Comparison of ENCODE assay signal across 8 cellular contexts in the genomic region with DNA sequence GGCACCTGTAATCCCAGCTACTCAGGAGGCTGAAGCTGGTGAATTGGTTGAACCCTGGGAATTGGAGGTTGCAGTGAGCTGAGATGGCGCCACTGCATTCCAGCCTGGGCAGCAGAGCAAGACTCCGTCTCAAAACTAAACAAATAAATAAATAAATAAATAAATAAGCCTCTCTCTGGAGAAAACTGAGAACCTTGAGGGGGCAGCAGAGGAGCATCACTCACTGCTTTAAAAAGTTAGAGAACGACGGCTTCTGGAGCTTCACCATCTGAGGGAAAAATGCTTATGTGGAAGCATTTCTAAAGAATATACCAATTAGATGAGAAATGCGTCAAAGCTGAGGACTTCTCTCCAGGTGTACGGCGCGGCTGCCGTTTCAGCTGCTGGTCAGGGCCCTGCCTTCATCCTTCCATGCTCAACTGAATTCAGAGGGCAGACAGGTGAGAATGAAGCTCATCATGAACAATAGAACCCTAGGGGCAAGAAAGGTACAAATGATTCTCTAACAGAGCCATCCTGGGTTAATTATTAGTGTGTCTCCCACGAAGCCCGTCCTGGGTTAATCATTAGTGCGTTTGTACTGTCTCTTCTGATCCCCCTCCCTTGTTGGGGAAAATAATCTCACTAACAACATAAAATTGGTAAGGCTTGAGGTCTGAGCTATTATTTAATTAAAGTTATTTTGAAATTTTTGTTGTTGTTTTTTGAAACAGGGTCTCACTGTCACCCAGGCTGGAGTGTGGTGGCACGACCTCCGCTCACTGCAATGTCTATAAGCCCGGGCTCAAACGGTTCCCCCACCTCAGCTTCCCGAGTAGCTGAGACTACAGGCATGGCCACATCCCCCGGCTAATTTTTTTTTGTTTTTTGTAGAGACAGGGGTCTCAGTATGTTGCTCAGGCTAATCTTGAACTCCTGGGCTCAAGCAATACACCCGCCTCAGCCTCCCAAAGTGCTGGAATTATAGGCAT.
DNase-seq lines count a peak whose midpoint lies in the region; ATAC-seq and TF ChIP-seq lines count a peak whose summit lies in the region.

No MANE protein-coding gene starts in this region.

- POLR2A ChIA-PET in CD4-positive, alpha-beta T cell (lab: Charles Lee), result interaction anchor here (0.8 kb wide), 1 partner anchor 12 kb away, joined by 3 read pairs; no protein-coding TSS in a partner anchor

- DNase-seq in GM12865 (ENCODE audit: low read depth), result peak; percentile 27
- DNase-seq in NCI-H82 treated with DMSO at 0.1 percent for 48 hours (lab: John Stamatoyannopoulos, UW; ENCODE audit: unreplicated experiment), result peak; percentile 26
- peak; percentile 51 for DNase-seq in epidermal melanocyte (ENCODE audit: insufficient read length, low spot score)
- DNase-seq in pons (ENCODE audit: low spot score), result peak; percentile 26
- no peak for DNase-seq in CD4-positive, alpha-beta T cell

- H3K9me3 ChIP-seq in CD4-positive, alpha-beta T cell (ENCODE audit: control insufficient read depth, low read length), result no peaks in the 10 kb centered on the region

- no peak overlapping the region for H3K4me3 ChIP-seq in GM12865 (ENCODE audit: low read depth, low read length)

- H3K27me3 ChIP-seq in CD4-positive, alpha-beta T cell (ENCODE audit: control insufficient read depth, insufficient read depth, low read length), result no peaks in the 10 kb centered on the region

- H3K36me3 Mint-ChIP-seq in CD4-positive, alpha-beta T cell (ENCODE audit: low read depth), result no peaks in the 10 kb centered on the region

- no peak overlapping the region for H3K27ac Mint-ChIP-seq in CD4-positive, alpha-beta T cell

- CTCF ChIA-PET in CD4-positive, alpha-beta T cell (lab: Charles Lee), result no interaction called here

- H3K4me1 Mint-ChIP-seq in CD4-positive, alpha-beta T cell (ENCODE audit: low read depth), result no peaks in the 10 kb centered on the region

- no peaks in the 10 kb centered on the region for H3K9me3 Mint-ChIP-seq in CD4-positive, alpha-beta T cell

- TF ChIP-seq CTCF in GM12865 (IDR thresholded peaks at IDR 0.05; ENCODE audit: insufficient read depth, low read depth, low read length, missing control alignments), result peak; percentile 9
- TF ChIP-seq CTCF in CD4-positive, alpha-beta T cell (IDR thresholded peaks at IDR 0.05), result no peak

- no peak for ATAC-seq in GM19455 (IDR thresholded peaks at IDR 0.05; ENCODE audit: unreplicated experiment)
- no peak for ATAC-seq in GM19395 (IDR thresholded peaks at IDR 0.05; ENCODE audit: unreplicated experiment)
- ATAC-seq in GM21528 (IDR thresholded peaks at IDR 0.05; ENCODE audit: low FRiP score, unreplicated experiment), result no peak
- no peak for ATAC-seq in CD4-positive, alpha-beta T cell (ENCODE audit: poor library complexity)

- peaks cover 4% of the 10 kb centered on the region for H3K27me3 Mint-ChIP-seq in CD4-positive, alpha-beta T cell

- intact Hi-C loops in CD4-positive, alpha-beta T cell (cut with DNase I, micrococcal nuclease), result no loop called here

- H3K27ac ChIP-seq in CD4-positive, alpha-beta T cell (ENCODE audit: low read depth, low read length), result no peak overlapping the region

- H3K4me3 Mint-ChIP-seq in CD4-positive, alpha-beta T cell, result no peak overlapping the region

Comparison
In these comparisons a context has a peak if more than half of its experiments do, and no peak if none do; other contexts are left out.
1. DNase-seq: peak in GM12865 (single experiment), NCI-H82 treated with DMSO at 0.1 percent for 48 hours (single experiment), epidermal melanocyte (single experiment) and pons (single experiment); none in CD4-positive, alpha-beta T cell (0 of 10).